Comparison of ENCODE assay signal across 16 cellular contexts in genomic region chr11:76590631-76590950, GRCh38.
A peak's percentile ranks its signal among the peaks of the same experiment; 100 is the strongest.
DNase-seq lines count a peak whose midpoint lies in the region; ATAC-seq and TF ChIP-seq lines count a peak whose summit lies in the region.
"Had no signal": no experiment of that assay in that cellular context is flagged by ENCODE, and none has a peak within 500 bp of the region (broad histone marks: within the 10 kb centered on the region; RNA-seq: fewer than 3 reads in every experiment).

No MANE protein-coding gene starts in this region.

- peak overlapping the region; percentile 87 to 100 (median 97) for H3K27ac Mint-ChIP-seq in CD4-positive, CD25-positive, alpha-beta regulatory T cell
- H3K27ac Mint-ChIP-seq in T-helper 17 cell: peak overlapping the region; percentile 57
- H3K27ac Mint-ChIP-seq in activated naive CD8-positive, alpha-beta T cell treated with anti-CD3 and anti-CD28 coated beads, Interleukin-2, amount 10 ng/mL, durations not matched to agents 7 days and 5 days: peak overlapping the region; percentile 37
- H3K27ac Mint-ChIP-seq: H9 had no signal

- no peak overlapping the region for H2BK5ac ChIP-seq in trophoblast cell (ENCODE audit: low read depth, low read length, poor library complexity)

- no peak overlapping the region for H2AFZ ChIP-seq in trophoblast cell (ENCODE audit: insufficient read depth, low read length, poor library complexity)

- no peak overlapping the region for H3K14ac ChIP-seq in trophoblast cell (ENCODE audit: low read length)

- H3K18ac ChIP-seq in trophoblast cell (ENCODE audit: low read length): no peak overlapping the region

- no peak overlapping the region for H2BK120ac ChIP-seq in trophoblast cell (ENCODE audit: insufficient read depth, low read length, poor library complexity)

- no peaks in the 10 kb centered on the region for H3K36me3 ChIP-seq in CD4-positive, CD25-positive, alpha-beta regulatory T cell (ENCODE audit: control insufficient read depth, insufficient read depth, low read length)
- H3K36me3 ChIP-seq in trophoblast cell (ENCODE audit: control insufficient read depth in 1 of 2, insufficient read depth in 2 of 2, low read length in 2 of 2) (no peaks in the 10 kb centered on the region), prostate gland (no peaks in the 10 kb centered on the region)
- H3K36me3 ChIP-seq: MG63 had no signal

- POLR2A ChIA-PET in activated naive CD8-positive, alpha-beta T cell treated with anti-CD3 and anti-CD28 coated beads, Interleukin-2, amount 10 ng/mL, durations not matched to agents 7 days and 5 days (lab: Charles Lee): no interaction called here

- no peak overlapping the region for H4K8ac ChIP-seq in trophoblast cell (ENCODE audit: low read depth, low read length)

- peaks cover 0 to 5% (median 0%) of the 10 kb centered on the region in 7 donors for H3K9me3 Mint-ChIP-seq in CD4-positive, CD25-positive, alpha-beta regulatory T cell
- H3K9me3 Mint-ChIP-seq in activated naive CD8-positive, alpha-beta T cell treated with anti-CD3 and anti-CD28 coated beads, Interleukin-2, amount 10 ng/mL, durations not matched to agents 7 days and 5 days: no peaks in the 10 kb centered on the region

- H4K12ac ChIP-seq in trophoblast cell (ENCODE audit: low read depth, low read length): no peak overlapping the region

- peaks cover 67% of the 10 kb centered on the region for H3K4me1 ChIP-seq in CD4-positive, CD25-positive, alpha-beta regulatory T cell (ENCODE audit: control insufficient read depth, insufficient read depth, low read length, poor library complexity, severe bottlenecking)
- peaks cover 13 to 14% of the 10 kb centered on the region in 2 experiments for H3K4me1 ChIP-seq in trophoblast cell (ENCODE audit: control insufficient read depth in 1 of 2, insufficient read depth in 2 of 2, low read length in 2 of 2)
- no peaks in the 10 kb centered on the region for H3K4me1 ChIP-seq in prostate gland (replicated peaks)

- intact Hi-C loops in prostate gland (cut with DNase I): no loop called here

- TF ChIP-seq POLR2A in prostate gland (IDR thresholded peaks at IDR 0.05): no peak

- H2AK5ac ChIP-seq in trophoblast cell (ENCODE audit: low read length): no peak overlapping the region

- no peak for TF ChIP-seq CTCF in prostate gland (IDR thresholded peaks at IDR 0.05)

- no peaks in the 10 kb centered on the region for H3K9me3 ChIP-seq in CD4-positive, CD25-positive, alpha-beta regulatory T cell (ENCODE audit: control insufficient read depth in 2 of 2, low read length in 2 of 2)
- H3K9me3 ChIP-seq in T-helper 17 cell (ENCODE audit: control insufficient read depth, low read length, poor library complexity, severe bottlenecking) (no peaks in the 10 kb centered on the region), trophoblast cell (ENCODE audit: insufficient read depth, low read depth, low read length) (no peaks in the 10 kb centered on the region), prostate gland (no peaks in the 10 kb centered on the region)
- H3K9me3 ChIP-seq: MG63 had no signal

- H3K4me1 Mint-ChIP-seq in CD4-positive, CD25-positive, alpha-beta regulatory T cell: peaks cover 28 to 85% (median 68%) of the 10 kb centered on the region in 4 donors
- peaks cover 16% of the 10 kb centered on the region for H3K4me1 Mint-ChIP-seq in T-helper 17 cell
- peaks cover 49% of the 10 kb centered on the region for H3K4me1 Mint-ChIP-seq in activated naive CD8-positive, alpha-beta T cell treated with anti-CD3 and anti-CD28 coated beads, Interleukin-2, amount 10 ng/mL, durations not matched to agents 7 days and 5 days

- no peaks in the 10 kb centered on the region for H3K36me3 Mint-ChIP-seq in CD4-positive, CD25-positive, alpha-beta regulatory T cell
- no peaks in the 10 kb centered on the region for H3K36me3 Mint-ChIP-seq in T-helper 17 cell (ENCODE audit: low read depth)
- peaks cover 3% of the 10 kb centered on the region for H3K36me3 Mint-ChIP-seq in activated naive CD8-positive, alpha-beta T cell treated with anti-CD3 and anti-CD28 coated beads, Interleukin-2, amount 10 ng/mL, durations not matched to agents 7 days and 5 days

- H3K4me3 ChIP-seq in CD4-positive, CD25-positive, alpha-beta regulatory T cell (ENCODE audit: low read depth, low read length): no peak overlapping the region
- H3K4me3 ChIP-seq in trophoblast cell (ENCODE audit: low read depth, low read length): no peak overlapping the region
- H3K4me3 ChIP-seq in prostate gland: no peak overlapping the region
- H3K4me3 ChIP-seq: MG63 had no signal

- no peak overlapping the region for H3K4me2 ChIP-seq in trophoblast cell (ENCODE audit: low read length)

- H3K79me1 ChIP-seq in trophoblast cell (ENCODE audit: low read length): peaks cover 11% of the 10 kb centered on the region

- H4K91ac ChIP-seq in trophoblast cell (ENCODE audit: low read depth, low read length): peak overlapping the region; percentile 20

- no peaks in the 10 kb centered on the region for H3K27me3 ChIP-seq in CD4-positive, CD25-positive, alpha-beta regulatory T cell (ENCODE audit: control insufficient read depth, insufficient read depth, low read length)
- H3K27me3 ChIP-seq in trophoblast cell (ENCODE audit: insufficient read depth, low read length): no peaks in the 10 kb centered on the region
- no peaks in the 10 kb centered on the region for H3K27me3 ChIP-seq in prostate gland (replicated peaks; ENCODE audit: insufficient read depth)
- H3K27me3 ChIP-seq: MG63 had no signal

- H3K4ac ChIP-seq in trophoblast cell (ENCODE audit: low read depth, low read length): no peak overlapping the region

- H3K27me3 Mint-ChIP-seq in CD4-positive, CD25-positive, alpha-beta regulatory T cell: no peaks in the 10 kb centered on the region
- H3K27me3 Mint-ChIP-seq in T-helper 17 cell: no peaks in the 10 kb centered on the region
- peaks cover 6% of the 10 kb centered on the region for H3K27me3 Mint-ChIP-seq in activated naive CD8-positive, alpha-beta T cell treated with anti-CD3 and anti-CD28 coated beads, Interleukin-2, amount 10 ng/mL, durations not matched to agents 7 days and 5 days

- H3K4me3 Mint-ChIP-seq in CD4-positive, CD25-positive, alpha-beta regulatory T cell: peak overlapping the region in 3 of 4 donors; percentile 8 to 61 (median 48)
- H3K4me3 Mint-ChIP-seq in T-helper 17 cell: no peak overlapping the region
- H3K4me3 Mint-ChIP-seq in activated naive CD8-positive, alpha-beta T cell treated with anti-CD3 and anti-CD28 coated beads, Interleukin-2, amount 10 ng/mL, durations not matched to agents 7 days and 5 days: no peak overlapping the region
- H3K4me3 Mint-ChIP-seq: H9 had no signal

- WGBS in trophoblast cell (ENCODE audit: extremely low coverage, insufficient coverage, insufficient read length): no CpG with 5 or more reads among the region's 1 CpG
- WGBS in prostate gland: 100% methylated on average over 1 of the region's 1 CpG

- H3K9ac ChIP-seq in trophoblast cell (ENCODE audit: low read length): no peak overlapping the region

- H3K79me2 ChIP-seq in trophoblast cell (ENCODE audit: control insufficient read depth, insufficient read depth, low read length, poor library complexity): no peaks in the 10 kb centered on the region

- H3K27ac ChIP-seq in CD4-positive, CD25-positive, alpha-beta regulatory T cell (ENCODE audit: insufficient read depth, low read length, poor library complexity, severe bottlenecking): peak overlapping the region; percentile 60
- H3K27ac ChIP-seq in trophoblast cell (ENCODE audit: low read depth, low read length) (no peak overlapping the region), prostate gland (no peak overlapping the region)

- H3K23ac ChIP-seq in trophoblast cell (ENCODE audit: low read length): no peak overlapping the region

- no peak for DNase-seq in CD4-positive, CD25-positive, alpha-beta regulatory T cell
- DNase-seq in T-helper 17 cell: no peak
- no peak for DNase-seq in activated naive CD8-positive, alpha-beta T cell treated with anti-CD3 and anti-CD28 coated beads, Interleukin-2, amount 10 ng/mL, durations not matched to agents 7 days and 5 days
- DNase-seq in trophoblast cell: no peak
- DNase-seq in prostate gland (ENCODE audit: low spot score): no peak
- DNase-seq: DMS53, H9, IMR-90, Karpas-422, MG63, NCI-H1092 treated with DMSO at 0.1 percent for 48 hours, NCI-H2081 treated with DMSO at 0.1 percent for 48 hours, NCI-H524 treated with DMSO at 0.1 percent for 48 hours had no signal

- H2BK12ac ChIP-seq in trophoblast cell (ENCODE audit: low read length): no peak overlapping the region

- no peak for ATAC-seq in CD4-positive, CD25-positive, alpha-beta regulatory T cell (ENCODE audit: low read depth in 2 of 2)
- no peak for ATAC-seq in T-helper 17 cell
- no peak for ATAC-seq in activated naive CD8-positive, alpha-beta T cell treated with anti-CD3 and anti-CD28 coated beads, Interleukin-2, amount 10 ng/mL, durations not matched to agents 7 days and 5 days (ENCODE audit: low read depth)
- ATAC-seq in GM18858 (IDR thresholded peaks at IDR 0.05; ENCODE audit: unreplicated experiment): no peak
- no peak for ATAC-seq in GM21528 (IDR thresholded peaks at IDR 0.05; ENCODE audit: low FRiP score, unreplicated experiment)
- ATAC-seq: Panc1 had no signal

Comparison
In these comparisons a context has a peak if more than half of its experiments do, and no peak if none do; other contexts are left out.
1. H3K27ac Mint-ChIP-seq: peak in every context shown above with its lines; median percentile 97 in CD4-positive, CD25-positive, alpha-beta regulatory T cell; 57 in T-helper 17 cell; 37 in activated naive CD8-positive, alpha-beta T cell treated with anti-CD3 and anti-CD28 coated beads, Interleukin-2, amount 10 ng/mL, durations not matched to agents 7 days and 5 days.
2. H3K4me3 Mint-ChIP-seq: peak in CD4-positive, CD25-positive, alpha-beta regulatory T cell (3 of 4); none in T-helper 17 cell (single experiment) and activated naive CD8-positive, alpha-beta T cell treated with anti-CD3 and anti-CD28 coated beads, Interleukin-2, amount 10 ng/mL, durations not matched to agents 7 days and 5 days (single experiment).